8 cellular contexts compared by ENCODE assay signal in the genomic region with DNA sequence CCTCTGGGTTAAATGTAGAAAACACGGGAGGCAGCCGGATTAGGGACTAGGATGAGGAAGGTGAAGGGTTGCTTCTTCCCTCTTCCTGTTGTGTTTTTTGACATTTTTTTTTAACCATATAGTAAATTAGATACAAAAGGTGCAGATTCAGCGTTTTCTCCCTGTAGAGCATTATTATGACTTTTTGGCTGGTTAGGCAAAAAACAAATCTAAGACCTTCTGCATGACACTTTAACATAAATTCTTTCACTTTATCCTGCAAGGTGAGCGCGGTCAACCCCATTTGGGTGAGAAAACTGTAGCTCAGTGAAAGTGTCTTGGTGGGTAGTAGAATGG. TPM values are rescaled to one million over a fixed set of nuclear protein-coding genes. Genes with fewer than 3 reads are reported as not detected.
DNase-seq lines count a peak whose midpoint lies in the region; ATAC-seq, FAIRE-seq and TF ChIP-seq lines count a peak whose summit lies in the region.

No MANE protein-coding gene starts in this region.

- H3K9me3 Mint-ChIP-seq in naive B cell: no peaks in the 10 kb centered on the region

- no peak for TF ChIP-seq POLR2A in A549 (IDR thresholded peaks at IDR 0.05; ENCODE audit: low read length)

- no peak overlapping the region for H3K9ac ChIP-seq in HUES64 (ENCODE audit: low read depth, low read length)

- ATAC-seq in A549: no peak
- no peak for ATAC-seq in naive B cell (ENCODE audit: low read depth in 2 of 2)
- ATAC-seq in HG02938 (IDR thresholded peaks at IDR 0.05; ENCODE audit: unreplicated experiment): no peak
- ATAC-seq in HG03460 (IDR thresholded peaks at IDR 0.05; ENCODE audit: unreplicated experiment): no peak

- no peak for TF ChIP-seq CTCF in A549 (IDR thresholded peaks at IDR 0.05)
- no peak for TF ChIP-seq CTCF in GM10248 (IDR thresholded peaks at IDR 0.05; ENCODE audit: control extremely low read depth, extremely low read depth, low read depth, missing control alignments)

- H3K36me3 ChIP-seq in HUES64 (ENCODE audit: insufficient read depth, low read length): no peaks in the 10 kb centered on the region

- peak overlapping the region; percentile 95; the same call in 1 of the 3 replicates for H3K4me2 ChIP-seq in A549

- CTCF ChIA-PET in A549 (lab: Yijun Ruan, JAX): no interaction called here
- CTCF ChIA-PET in GM10248 (lab: Yijun Ruan, JAX): interaction anchor here (1.4 to 1.6 kb wide), 2 partner anchors 20 to 30 kb away, joined by 3 to 6 read pairs; no protein-coding TSS in a partner anchor

- no peaks in the 10 kb centered on the region for H3K4me1 ChIP-seq in A549
- H3K4me1 ChIP-seq in HUES64 (ENCODE audit: insufficient read depth, low read length): peaks cover 27% of the 10 kb centered on the region

- H3K27ac Mint-ChIP-seq in naive B cell: peak overlapping the region in 1 of 6 donors; percentile 16

- TF ChIP-seq RAD21 in A549 (conservative IDR thresholded peaks at IDR 0.05 in 1 of 2, IDR thresholded peaks at IDR 0.05 in 1 of 2): no peak

- H3K27ac ChIP-seq in A549: no peak overlapping the region
- H3K27ac ChIP-seq in HUES64 (ENCODE audit: low read depth, low read length): no peak overlapping the region

- POLR2A ChIA-PET in A549 (lab: Yijun Ruan, JAX): no interaction called here
- POLR2A ChIA-PET in GM10248 (lab: Yijun Ruan, JAX): interaction anchor here (0.5 kb wide), 1 partner anchor 11 kb away, joined by 6 read pairs; no protein-coding TSS in a partner anchor

- DNase-seq in A549 (ENCODE audit: low read depth in 1 of 2, low spot score in 1 of 2): no peak
- peak; percentile 44 for DNase-seq in cerebellar cortex (ENCODE audit: low spot score)
- no peak for DNase-seq in naive B cell
- no peak for DNase-seq in GM10248 (ENCODE audit: extremely low spot score)
- DNase-seq in hypothalamus (lab: John Stamatoyannopoulos, UW): no peak

- no peaks in the 10 kb centered on the region for H3K36me3 Mint-ChIP-seq in naive B cell

- 78% methylated on average over 5 of the region's 5 CpGs for WGBS in A549 (ENCODE audit: missing lambda C conversion rate)
- WGBS in HUES64: 0% methylated on average over 2 of the region's 5 CpGs

- H3K4me3 Mint-ChIP-seq in naive B cell: peak overlapping the region; percentile 77 to 97 (median 88)

- peaks cover 41% of the 10 kb centered on the region for H3K27me3 ChIP-seq in HUES64 (ENCODE audit: insufficient read depth, low read length)

- FAIRE-seq in A549 (lab: Jason Lieb, UNC): no peak

- TF ChIP-seq EP300 in A549 (IDR thresholded peaks at IDR 0.05): no peak

- H3K4me3 ChIP-seq in A549: peak overlapping the region; percentile 70; the same call in 2 of the 3 replicates
- peak overlapping the region; percentile 53 for H3K4me3 ChIP-seq in HUES64 (ENCODE audit: low read length)

- H3K27me3 Mint-ChIP-seq in naive B cell: peaks cover 15 to 24% (median 21%) of the 10 kb centered on the region in 3 donors

- peaks cover 12 to 15% (median 14%) of the 10 kb centered on the region in 3 donors for H3K4me1 Mint-ChIP-seq in naive B cell

- H3K9me3 ChIP-seq in A549: no peaks in the 10 kb centered on the region
- H3K9me3 ChIP-seq in HUES64 (ENCODE audit: insufficient read depth, low read depth, low read length): no peaks in the 10 kb centered on the region

TF ChIP-seq in A549, 52 proteins besides CTCF, POLR2A, EP300 and RAD21:
- TF ChIP-seq MAFK (IDR thresholded peaks at IDR 0.05; ENCODE audit: partially characterized antibody): peak; percentile 74
- no peak for TF ChIP-seq ZNF302 (CRISPR knock-in tag; IDR thresholded peaks at IDR 0.05)

RNA-seq across cellular contexts. Expression of gene SLC16A10, which starts 1.3 kb away (rescaled TPM):
- polyA plus RNA-seq in A549 (2011; rRNA removed) (1.00 and 1.1 TPM in 2 replicates), A549 (2017; fragmentation: RNase III; extraction: RNeasy Plus Mini Kit Qiagen cat#74134 plus additional on column Dnase treatment) (0.07 to 0.44 TPM (median 0.27 TPM) in 3 replicates), naive B cell (ENCODE audit: low read depth in 6 of 6) (1 to 10 TPM in 1 of 6 donors, under 1 TPM in 2, not detected in 3; 0.15 to 2.1 (median 0.65) TPM)
- 0.38 TPM in 2 replicates for polyA plus RNA-seq in A549 (2012; cell fraction: cytosol; rRNA removed)
- 0.24 and 0.35 TPM in 2 replicates for polyA plus RNA-seq in A549 (2012; cell fraction: nucleus; rRNA removed)
- polyA minus RNA-seq in A549 (2011; rRNA and poly(A)+ RNA removed): 1.6 and 2.0 TPM in 2 replicates
- polyA plus RNA-seq in HUES64 (2013, experiment 1 of 2): 4.3 TPM
- polyA plus RNA-seq in HUES64 (2013, experiment 2 of 2): 5.8 TPM
